25 cellular contexts compared by ENCODE assay signal in the genomic region with DNA sequence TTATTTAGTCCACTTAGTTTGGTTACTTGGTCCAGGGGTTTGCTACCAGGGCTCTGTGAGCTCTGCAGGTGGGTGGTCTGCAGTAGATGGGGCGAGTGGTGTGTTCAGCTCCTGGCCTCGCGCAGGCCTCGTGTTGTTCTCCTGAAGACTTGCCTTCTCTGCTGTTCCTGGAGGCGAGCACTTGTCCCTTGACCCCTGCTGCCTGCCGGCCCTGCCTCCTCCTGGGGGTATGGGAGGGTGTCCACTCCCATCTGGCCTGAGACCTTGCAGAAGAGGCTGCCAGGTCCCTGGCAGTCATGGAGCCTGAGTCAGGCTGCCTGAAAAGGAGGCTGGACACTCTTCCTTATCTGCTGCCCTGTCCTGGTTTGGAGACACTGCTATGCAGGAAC.
"Had no signal": no experiment of that assay in that cellular context is flagged by ENCODE, and none has a peak within 500 bp of the region (broad histone marks: within the 10 kb centered on the region; RNA-seq: fewer than 3 reads in every experiment).

No MANE protein-coding gene starts in this region.

- H3K9me3 Mint-ChIP-seq: effector memory CD8-positive, alpha-beta T cell; immature natural killer cell; memory B cell; naive B cell; natural killer cell treated with Interleukin-12 subunit alpha and Interleukin-12 subunit beta and Interleukin-15 and Interleukin-18, amount 100 ng/mL, for 72 hours; neural crest cell; stimulated activated naive CD8-positive, alpha-beta T cell treated with anti-CD3 and anti-CD28 coated beads, Interleukin-15, amount 100 ng/mL, for 72 hours; type B pancreatic cell had no signal

- H3K27me3 Mint-ChIP-seq: natural killer cell treated with Interleukin-12 subunit alpha and Interleukin-12 subunit beta and Interleukin-15 and Interleukin-18, amount 100 ng/mL, for 72 hours; stimulated activated naive CD8-positive, alpha-beta T cell treated with anti-CD3 and anti-CD28 coated beads, Interleukin-15, amount 100 ng/mL, for 72 hours had no signal

- H3K27ac Mint-ChIP-seq: effector memory CD8-positive, alpha-beta T cell; immature natural killer cell; memory B cell; naive B cell; natural killer cell treated with Interleukin-12 subunit alpha and Interleukin-12 subunit beta and Interleukin-15 and Interleukin-18, amount 100 ng/mL, for 72 hours; type B pancreatic cell had no signal

- H3K36me3 ChIP-seq: left ventricle myocardium inferior, prostate gland, sigmoid colon, tibial artery had no signal

- H2AFZ ChIP-seq: parathyroid adenoma had no signal

- H3K27ac ChIP-seq: left ventricle myocardium inferior, parathyroid adenoma, prostate gland, sigmoid colon, testis, tibial artery had no signal

- ATAC-seq: effector memory CD8-positive, alpha-beta T cell; left colon; mucosa of descending colon; stimulated activated naive CD8-positive, alpha-beta T cell treated with anti-CD3 and anti-CD28 coated beads, Interleukin-15, amount 100 ng/mL, for 72 hours had no signal

- DNase-seq: cortex of kidney; effector memory CD8-positive, alpha-beta T cell; hypothalamus; immature natural killer cell; islet precursor cell; kidney glomerular epithelial cell; left colon; left ventricle myocardium inferior; mucosa of descending colon; naive B cell; right cardiac atrium; sigmoid colon; stimulated activated CD4-positive, alpha-beta T cell treated with anti-CD3 and anti-CD28 coated beads, Interleukin-4, amount 100 ng/mL, for 4 hours; stimulated activated naive CD4-positive, alpha-beta T cell; stimulated activated naive CD8-positive, alpha-beta T cell treated with anti-CD3 and anti-CD28 coated beads, Interleukin-15, amount 100 ng/mL, for 72 hours; testis had no signal

- H3K36me3 Mint-ChIP-seq: immature natural killer cell; memory B cell; naive B cell; natural killer cell treated with Interleukin-12 subunit alpha and Interleukin-12 subunit beta and Interleukin-15 and Interleukin-18, amount 100 ng/mL, for 72 hours; type B pancreatic cell had no signal

- FAIRE-seq: frontal cortex had no signal

- H3K9me3 ChIP-seq: left ventricle myocardium inferior, mucosa of descending colon, prostate gland, sigmoid colon, testis, tibial artery had no signal

- H3K79me2 ChIP-seq: parathyroid adenoma had no signal

- H3K4me3 Mint-ChIP-seq: effector memory CD8-positive, alpha-beta T cell; immature natural killer cell; memory B cell; naive B cell; natural killer cell treated with Interleukin-12 subunit alpha and Interleukin-12 subunit beta and Interleukin-15 and Interleukin-18, amount 100 ng/mL, for 72 hours; neural crest cell; stimulated activated naive CD8-positive, alpha-beta T cell treated with anti-CD3 and anti-CD28 coated beads, Interleukin-15, amount 100 ng/mL, for 72 hours; type B pancreatic cell had no signal

- H3K27me3 ChIP-seq: testis had no signal

- H3K4me3 ChIP-seq: left ventricle myocardium inferior, lung, mucosa of descending colon, prostate gland, sigmoid colon, testis, tibial artery had no signal

- H3K4me1 Mint-ChIP-seq: immature natural killer cell; memory B cell; neural crest cell; stimulated activated naive CD8-positive, alpha-beta T cell treated with anti-CD3 and anti-CD28 coated beads, Interleukin-15, amount 100 ng/mL, for 72 hours had no signal

- H3K4me1 ChIP-seq: left ventricle myocardium inferior, parathyroid adenoma, prostate gland, sigmoid colon, testis, tibial artery had no signal

- H3K9ac ChIP-seq: parathyroid adenoma had no signal
